In genomic region chr6:122297010-122297409, GRCh38 we compare ENCODE assay signal across 35 cellular contexts.
"Had no signal": no experiment of that assay in that cellular context is flagged by ENCODE, and none has a peak within 500 bp of the region (broad histone marks: within the 10 kb centered on the region; RNA-seq: fewer than 3 reads in every experiment).

No MANE protein-coding gene starts in this region.

- H3K27me3 ChIP-seq: MG63 had no signal

- H3K4me2 ChIP-seq: KMS-11 had no signal

- H3K9ac ChIP-seq: KMS-11 had no signal

- H3K9me3 ChIP-seq: MG63 had no signal

- H3K4me3 ChIP-seq: MG63 had no signal

- H3K27ac ChIP-seq: KMS-11 had no signal

- H3K36me3 ChIP-seq: MG63 had no signal

- DNase-seq: Karpas-422, Kasumi-1, MG63, MM.1S, MV-4-11, NCI-H1048, NCI-H1092, NCI-H1092 treated with DMSO at 0.1 percent for 48 hours, NCI-H1105, NCI-H1105 treated with DMSO at 0.1 percent for 48 hours, NCI-H1417, NCI-H1417 treated with DMSO at 0.1 percent for 48 hours, NCI-H1436, NCI-H1436 treated with DMSO at 0.1 percent for 48 hours, NCI-H146, NCI-H1694, NCI-H1694 treated with DMSO at 0.1 percent for 48 hours, NCI-H187, NCI-H187 treated with DMSO at 0.1 percent for 48 hours, NCI-H1930, NCI-H2029, NCI-H2029 treated with DMSO at 0.1 percent for 48 hours, NCI-H2081, NCI-H2081 treated with DMSO at 0.1 percent for 48 hours, NCI-H2107, NCI-H2171, NCI-H2171 treated with DMSO at 0.1 percent for 48 hours, NCI-H2227 treated with DMSO at 0.1 percent for 48 hours, NCI-H226, NCI-H345, NCI-H446, NCI-H446 treated with DMSO at 0.1 percent for 48 hours, NCI-H510A, NCI-H510A treated with DMSO at 0.1 percent for 48 hours had no signal
